In the genomic region with DNA sequence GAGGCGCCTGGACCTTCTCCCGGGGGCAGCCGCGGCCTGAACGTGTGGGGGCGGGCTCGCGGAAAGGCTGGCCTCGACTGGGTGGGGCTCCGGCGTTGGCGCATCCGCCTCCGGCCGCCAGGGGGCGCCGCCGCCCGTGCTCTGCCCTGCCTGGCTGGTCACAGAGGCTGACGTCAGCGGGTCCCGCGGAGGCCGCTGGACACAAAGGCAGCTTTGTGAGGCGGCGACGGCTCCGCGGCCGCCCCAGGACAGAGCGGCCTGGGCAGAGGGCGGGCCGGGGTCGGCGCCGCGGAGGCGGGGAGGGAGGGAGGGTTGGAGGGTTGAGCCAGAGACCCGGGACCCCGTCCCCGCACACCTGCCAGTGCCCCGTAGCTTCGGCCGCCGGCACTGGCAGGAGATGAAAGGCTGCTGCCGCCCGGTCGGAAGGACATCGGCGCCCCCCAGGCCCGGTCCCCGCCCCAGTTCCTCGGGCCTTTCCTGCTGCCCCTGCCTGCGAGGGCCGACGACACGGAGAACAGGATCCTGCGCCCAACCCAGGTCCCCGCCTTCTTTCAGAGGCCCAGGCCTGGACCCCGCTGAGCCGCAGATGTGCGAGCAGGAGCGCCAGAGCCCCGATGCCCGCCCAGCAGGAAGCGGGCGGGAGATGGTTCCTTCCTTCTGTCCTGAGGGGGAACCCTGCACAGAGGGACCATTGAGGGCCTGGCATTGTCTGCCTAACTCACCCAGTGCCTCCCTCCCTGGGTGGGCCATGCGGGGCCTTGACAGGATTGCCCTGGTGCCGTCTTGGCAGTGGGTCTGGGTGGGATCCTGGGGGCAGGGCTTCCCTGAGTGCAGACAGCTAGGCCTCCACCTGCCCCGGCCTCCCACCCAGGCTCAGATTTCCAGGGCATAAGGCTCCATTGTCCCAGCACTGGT, we compare ENCODE assay signal across 8 cellular contexts. TPM values are rescaled to one million over a fixed set of nuclear protein-coding genes. Genes with fewer than 3 reads are reported as not detected.
DNase-seq lines count a peak whose midpoint lies in the region; ATAC-seq, FAIRE-seq and TF ChIP-seq lines count a peak whose summit lies in the region.

No MANE protein-coding gene starts in this region.

- TF ChIP-seq RAD21 in A549 (conservative IDR thresholded peaks at IDR 0.05 in 1 of 2, IDR thresholded peaks at IDR 0.05 in 1 of 2), result peak; percentile 57 to 77

- no peak for TF ChIP-seq EP300 in A549 (IDR thresholded peaks at IDR 0.05)

- H3K9me3 ChIP-seq in A549, result no peaks in the 10 kb centered on the region
- H3K9me3 ChIP-seq in colonic mucosa, result no peaks in the 10 kb centered on the region

- intact Hi-C loops in colonic mucosa (cut with DNase I), result no loop called here

- H3K27ac ChIP-seq in A549, result peak overlapping the region; percentile 94 to 99
- H3K27ac ChIP-seq in colonic mucosa, result peak overlapping the region; percentile 90

- peaks cover 8% of the 10 kb centered on the region for H3K36me3 ChIP-seq in colonic mucosa

- CTCF ChIA-PET in A549 (lab: Yijun Ruan, JAX), result interaction anchor here (0.6 to 8.1 kb wide), 19 partner anchors 9 to 142 kb away, joined by 3 to 67 read pairs (median 5); a partner anchor contains a TSS

- H3K27me3 ChIP-seq in colonic mucosa, result no peaks in the 10 kb centered on the region

- peak overlapping the region; percentile 95 for H3K4me2 ChIP-seq in A549

- POLR2A ChIA-PET in A549 (lab: Yijun Ruan, JAX), result interaction anchor here (0.5 to 2.4 kb wide), 10 partner anchors 10 to 87 kb away, joined by 3 to 10 read pairs (median 4); a partner anchor contains a TSS

- peak; percentile 50 for TF ChIP-seq POLR2A in A549 (IDR thresholded peaks at IDR 0.05; ENCODE audit: low read length)

- FAIRE-seq in A549 (lab: Jason Lieb, UNC) (no peak), GM18507 (lab: Jason Lieb, UNC) (peak; percentile 88)

- H3K4me3 ChIP-seq in A549, result peak overlapping the region; percentile 85
- peak overlapping the region; percentile 64 for H3K4me3 ChIP-seq in colonic mucosa

- WGBS in A549 (ENCODE audit: missing lambda C conversion rate), result 70% methylated on average over 2 of the region's 70 CpGs

- H3K4me1 ChIP-seq in A549 (peaks cover 34% of the 10 kb centered on the region), colonic mucosa (peaks cover 4% of the 10 kb centered on the region)

- H3K9ac ChIP-seq in colonic mucosa (ENCODE audit: low read depth in 2 of 2, low read length in 2 of 2), result peak overlapping the region; percentile 81 to 86

- TF ChIP-seq CTCF in A549 (IDR thresholded peaks at IDR 0.05), result peak; percentile 83
- TF ChIP-seq CTCF in colonic mucosa (IDR thresholded peaks at IDR 0.05), result peak; percentile 96

- ATAC-seq in A549 (peak; percentile 83 to 88), HG03025 (IDR thresholded peaks at IDR 0.05; ENCODE audit: low FRiP score, unreplicated experiment) (peak; percentile 73), left lobe of liver (peak; percentile 92)

- DNase-seq in A549 (ENCODE audit: low read depth in 1 of 2, low spot score in 1 of 2) (peak; percentile 68 to 85), GM18507 (ENCODE audit: extremely low spot score, insufficient read length, low read depth) (peak; percentile 92), NCI-H446 (lab: John Stamatoyannopoulos, UW) (peak; percentile 18 to 84), colonic mucosa (peak; percentile 92), left lobe of liver (ENCODE audit: low spot score) (peak; percentile 95)
- peak; percentile 73 for DNase-seq in activated CD4-positive, alpha-beta T cell treated with anti-CD3 and anti-CD28 coated beads for 4 hours
- DNase-seq in stimulated activated CD4-positive, alpha-beta T cell treated with anti-CD3 and anti-CD28 coated beads, Interleukin-2, amount 100 ng/mL, for 24 hours, result peak; percentile 82 to 90

TF ChIP-seq in A549, 52 proteins besides CTCF, POLR2A, EP300 and RAD21 (continues in another document):
- TF ChIP-seq MAZ (IDR thresholded peaks at IDR 0.05; ENCODE audit: borderline replicate concordance, low read depth, low read length) (no peak), RFX5 (IDR thresholded peaks at IDR 0.05) (no peak), HEYL (CRISPR knock-in tag; IDR thresholded peaks at IDR 0.05) (no peak), HOXA7 (CRISPR knock-in tag; IDR thresholded peaks at IDR 0.05) (no peak), CHD2 (IDR thresholded peaks at IDR 0.05; ENCODE audit: low read length, partially characterized antibody) (no peak), HOXB13 (CRISPR knock-in tag; IDR thresholded peaks at IDR 0.05; ENCODE audit: low read depth) (no peak), HOXB5 (CRISPR knock-in tag; IDR thresholded peaks at IDR 0.05) (no peak), KDM1A (IDR thresholded peaks at IDR 0.05; ENCODE audit: low read depth) (no peak), HDAC2 (IDR thresholded peaks at IDR 0.05) (no peak), PHF8 (IDR thresholded peaks at IDR 0.05; ENCODE audit: borderline replicate concordance, low read depth) (peak; percentile 56; the same call in 1 of the 2 replicates), SMC3 (IDR thresholded peaks at IDR 0.05) (peak; percentile 79), GATA3 (IDR thresholded peaks at IDR 0.05; ENCODE audit: borderline replicate concordance) (no peak), RNF2 (IDR thresholded peaks at IDR 0.05; ENCODE audit: borderline replicate concordance, low read depth) (no peak), POLR2AphosphoS2 (conservative IDR thresholded peaks at IDR 0.05; ENCODE audit: low read length) (no peak), CBX8 (IDR thresholded peaks at IDR 0.05) (no peak), BHLHE40 (IDR thresholded peaks at IDR 0.05; ENCODE audit: low read depth, low read length) (no peak), ZNF302 (CRISPR knock-in tag; IDR thresholded peaks at IDR 0.05) (no peak), KDM5A (IDR thresholded peaks at IDR 0.05) (no peak), CHD4 (IDR thresholded peaks at IDR 0.05; ENCODE audit: borderline replicate concordance) (no peak)
- TF ChIP-seq, protein P1, sequence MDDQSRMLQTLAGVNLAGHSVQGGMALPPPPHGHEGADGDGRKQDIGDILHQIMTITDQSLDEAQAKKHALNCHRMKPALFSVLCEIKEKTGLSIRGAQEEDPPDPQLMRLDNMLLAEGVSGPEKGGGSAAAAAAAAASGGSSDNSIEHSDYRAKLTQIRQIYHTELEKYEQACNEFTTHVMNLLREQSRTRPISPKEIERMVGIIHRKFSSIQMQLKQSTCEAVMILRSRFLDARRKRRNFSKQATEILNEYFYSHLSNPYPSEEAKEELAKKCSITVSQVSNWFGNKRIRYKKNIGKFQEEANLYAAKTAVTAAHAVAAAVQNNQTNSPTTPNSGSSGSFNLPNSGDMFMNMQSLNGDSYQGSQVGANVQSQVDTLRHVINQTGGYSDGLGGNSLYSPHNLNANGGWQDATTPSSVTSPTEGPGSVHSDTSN (IDR thresholded peaks at IDR 0.05), result peak; percentile 54; the same call in 1 of the 2 replicates
- TF ChIP-seq, protein P2, sequence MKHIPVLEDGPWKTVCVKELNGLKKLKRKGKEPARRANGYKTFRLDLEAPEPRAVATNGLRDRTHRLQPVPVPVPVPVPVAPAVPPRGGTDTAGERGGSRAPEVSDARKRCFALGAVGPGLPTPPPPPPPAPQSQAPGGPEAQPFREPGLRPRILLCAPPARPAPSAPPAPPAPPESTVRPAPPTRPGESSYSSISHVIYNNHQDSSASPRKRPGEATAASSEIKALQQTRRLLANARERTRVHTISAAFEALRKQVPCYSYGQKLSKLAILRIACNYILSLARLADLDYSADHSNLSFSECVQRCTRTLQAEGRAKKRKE (CRISPR knock-in tag; IDR thresholded peaks at IDR 0.05; ENCODE audit: low read depth), result no peak

RNA-seq across cellular contexts. Expression of a gene that starts 8.7 kb away (rescaled TPM):
- 6.5 and 6.8 TPM in 2 replicates for polyA plus RNA-seq in A549 (2011; rRNA removed)
- 7.5 and 9.0 TPM in 2 replicates for polyA plus RNA-seq in A549 (2012; cell fraction: cytosol; rRNA removed)
- polyA plus RNA-seq in A549 (2012; cell fraction: nucleus; rRNA removed), result 57.8 and 81.9 TPM in 2 replicates
- 6.5 to 8.4 TPM (median 7.4 TPM) in 3 replicates for polyA plus RNA-seq in A549 (2017; fragmentation: RNase III; extraction: RNeasy Plus Mini Kit Qiagen cat#74134 plus additional on column Dnase treatment)
- 6.1 and 7.2 TPM in 2 replicates for polyA minus RNA-seq in A549 (2011; rRNA and poly(A)+ RNA removed)
- total RNA-seq in colonic mucosa, result 10 to 100 TPM; 51.6 to 57.0 TPM
- 5.7 TPM for total RNA-seq in left lobe of liver

RNA-seq across cellular contexts. Expression of a gene that starts 18.6 kb away (rescaled TPM):
- polyA plus RNA-seq in A549 (2011; rRNA removed), result not detected in 2 replicates
- polyA plus RNA-seq in A549 (2012; cell fraction: cytosol; rRNA removed), result 0.03 TPM in 1 of 2 replicates, not detected in the other
- polyA plus RNA-seq in A549 (2012; cell fraction: nucleus; rRNA removed), result 0.06 and 0.16 TPM in 2 replicates
- polyA plus RNA-seq in A549 (2017; fragmentation: RNase III; extraction: RNeasy Plus Mini Kit Qiagen cat#74134 plus additional on column Dnase treatment), result 0.09 TPM in 1 of 3 replicates, not detected in the others
- polyA minus RNA-seq in A549 (2011; rRNA and poly(A)+ RNA removed), result not detected in 2 replicates
- not detected for total RNA-seq in colonic mucosa
- total RNA-seq in left lobe of liver, result not detected

RNA-seq across cellular contexts. Expression of a gene that starts 24.3 kb away (rescaled TPM):
- polyA plus RNA-seq in A549 (2011; rRNA removed) (67.0 and 67.8 TPM in 2 replicates), A549 (2017; fragmentation: RNase III; extraction: RNeasy Plus Mini Kit Qiagen cat#74134 plus additional on column Dnase treatment) (44.6 to 48.8 TPM (median 47.4 TPM) in 3 replicates)
- polyA plus RNA-seq in A549 (2012; cell fraction: cytosol; rRNA removed), result 102 and 107 TPM in 2 replicates
- 51.4 and 67.2 TPM in 2 replicates for polyA plus RNA-seq in A549 (2012; cell fraction: nucleus; rRNA removed)
- polyA minus RNA-seq in A549 (2011; rRNA and poly(A)+ RNA removed), result 68.0 and 84.2 TPM in 2 replicates
- total RNA-seq in colonic mucosa (10 to 100 TPM; 48.7 to 77.4 TPM), left lobe of liver (115 TPM)

RNA-seq across cellular contexts. Expression of a gene that starts 31.9 kb away (rescaled TPM):
- polyA plus RNA-seq in A549 (2011; rRNA removed), result 42.2 and 44.5 TPM in 2 replicates
- polyA plus RNA-seq in A549 (2012; cell fraction: cytosol; rRNA removed), result 126 and 154 TPM in 2 replicates
- polyA plus RNA-seq in A549 (2012; cell fraction: nucleus; rRNA removed), result 245 and 302 TPM in 2 replicates
- 79.7 to 86.2 TPM (median 80.9 TPM) in 3 replicates for polyA plus RNA-seq in A549 (2017; fragmentation: RNase III; extraction: RNeasy Plus Mini Kit Qiagen cat#74134 plus additional on column Dnase treatment)
- polyA minus RNA-seq in A549 (2011; rRNA and poly(A)+ RNA removed), result 31.4 and 35.3 TPM in 2 replicates
- total RNA-seq in colonic mucosa, result 100 to 1,000 TPM in 1 of 2 donors, 10 to 100 TPM in 1; 52.8 to 129 TPM
- 63.8 TPM for total RNA-seq in left lobe of liver

RNA-seq across cellular contexts. Expression of a gene that starts 38.9 kb away (rescaled TPM):
- polyA plus RNA-seq in A549 (2011; rRNA removed) (3.0 and 5.2 TPM in 2 replicates), A549 (2017; fragmentation: RNase III; extraction: RNeasy Plus Mini Kit Qiagen cat#74134 plus additional on column Dnase treatment) (4.8 to 5.4 TPM (median 5.0 TPM) in 3 replicates)
- polyA plus RNA-seq in A549 (2012; cell fraction: cytosol; rRNA removed), result 8.8 and 11.0 TPM in 2 replicates
- polyA plus RNA-seq in A549 (2012; cell fraction: nucleus; rRNA removed), result 12.8 and 13.3 TPM in 2 replicates
- polyA minus RNA-seq in A549 (2011; rRNA and poly(A)+ RNA removed), result 3.5 and 9.3 TPM in 2 replicates
- total RNA-seq in colonic mucosa (1 to 10 TPM; 2.5 to 4.2 TPM), left lobe of liver (2.9 TPM)

Comparison
In these comparisons a context has a peak if more than half of its experiments do, and no peak if none do; other contexts are left out.
1. Peak in every context shown above with its lines: DNase-seq, ATAC-seq, H3K4me3 ChIP-seq and H3K27ac ChIP-seq.